In genomic region chr3:189573004-189573403, GRCh38 we compare ENCODE assay signal across 13 cellular contexts. TPM values are rescaled to one million over a fixed set of nuclear protein-coding genes. Genes with fewer than 3 reads are reported as not detected.
A peak's percentile ranks its signal among the peaks of the same experiment; 100 is the strongest.
DNase-seq lines count a peak whose midpoint lies in the region; ATAC-seq and TF ChIP-seq lines count a peak whose summit lies in the region.
"Had no signal": no experiment of that assay in that cellular context is flagged by ENCODE, and none has a peak within 500 bp of the region (broad histone marks: within the 10 kb centered on the region; RNA-seq: fewer than 3 reads in every experiment).

No MANE protein-coding gene starts in this region.

- H3K4me2 ChIP-seq in smooth muscle cell: peak overlapping the region; percentile 48

- POLR2A ChIA-PET in activated CD4-positive, alpha-beta T cell treated with anti-CD3 and anti-CD28 coated beads for 36 hours (lab: Charles Lee): no interaction called here

- peak overlapping the region; percentile 56 for H3K9ac ChIP-seq in smooth muscle cell (ENCODE audit: low read depth)

- no peak overlapping the region for H3K4me3 ChIP-seq in smooth muscle cell

- H3K27ac ChIP-seq in smooth muscle cell (ENCODE audit: low read depth): peak overlapping the region; percentile 90
- H3K27ac ChIP-seq: 22Rv1, brain microvascular endothelial cell had no signal

- H3K9me3 Mint-ChIP-seq in activated CD4-positive, alpha-beta T cell treated with anti-CD3 and anti-CD28 coated beads for 36 hours (ENCODE audit: low read depth): no peaks in the 10 kb centered on the region

- H3K4me1 Mint-ChIP-seq in activated CD4-positive, alpha-beta T cell treated with anti-CD3 and anti-CD28 coated beads for 36 hours: peaks cover 43% of the 10 kb centered on the region

- H3K27me3 ChIP-seq in smooth muscle cell (ENCODE audit: low read depth): no peaks in the 10 kb centered on the region
- H3K27me3 ChIP-seq: brain microvascular endothelial cell had no signal

- no peaks in the 10 kb centered on the region for H3K4me1 ChIP-seq in smooth muscle cell (ENCODE audit: low read depth)

- H3K36me3 ChIP-seq in smooth muscle cell (ENCODE audit: low read depth): no peaks in the 10 kb centered on the region
- H3K36me3 ChIP-seq: brain microvascular endothelial cell had no signal

- intact Hi-C loops in activated CD4-positive, alpha-beta T cell treated with anti-CD3 and anti-CD28 coated beads for 36 hours (cut with DNase I, micrococcal nuclease): loop anchor here in 1 of 2 experiments (5.0 kb wide), 1 partner anchor 49 kb away; no protein-coding TSS in a partner anchor

- ATAC-seq in activated CD4-positive, alpha-beta T cell treated with anti-CD3 and anti-CD28 coated beads for 36 hours: no peak
- peak; percentile 53 for ATAC-seq in HG02610 (IDR thresholded peaks at IDR 0.05; ENCODE audit: unreplicated experiment)
- peak; percentile 48 for ATAC-seq in HG03575 (IDR thresholded peaks at IDR 0.05; ENCODE audit: extremely low read depth, insufficient number of reproducible peaks, low FRiP score, unreplicated experiment)

- H4K20me1 ChIP-seq in smooth muscle cell (ENCODE audit: low read depth): no peaks in the 10 kb centered on the region

- CTCF ChIA-PET in activated CD4-positive, alpha-beta T cell treated with anti-CD3 and anti-CD28 coated beads for 36 hours (lab: Charles Lee): interaction anchor here (1.4 kb wide), 1 partner anchor 19 kb away, joined by 3 read pairs; no protein-coding TSS in a partner anchor

- peak overlapping the region; percentile 32 for H3K27ac Mint-ChIP-seq in activated CD4-positive, alpha-beta T cell treated with anti-CD3 and anti-CD28 coated beads for 36 hours
- H3K27ac Mint-ChIP-seq: T-helper 2 cell treated with Interferon-gamma antibody and Interleukin-4, amounts not matched to agents 5 μg/mL and 100 μg/mL, for 36 hours had no signal

- H3K36me3 Mint-ChIP-seq in activated CD4-positive, alpha-beta T cell treated with anti-CD3 and anti-CD28 coated beads for 36 hours (ENCODE audit: low read depth): peaks cover 2% of the 10 kb centered on the region

- no peak overlapping the region for H3K4me3 Mint-ChIP-seq in activated CD4-positive, alpha-beta T cell treated with anti-CD3 and anti-CD28 coated beads for 36 hours
- H3K4me3 Mint-ChIP-seq: T-helper 2 cell treated with Interferon-gamma antibody and Interleukin-4, amounts not matched to agents 5 μg/mL and 100 μg/mL, for 36 hours had no signal

- DNase-seq in activated CD4-positive, alpha-beta T cell treated with anti-CD3 and anti-CD28 coated beads for 36 hours: no peak
- DNase-seq in activated CD4-positive, alpha-beta T cell treated with anti-CD3 and anti-CD28 coated beads, Interleukin-2, amount 50 U/mL, for 4 hours: no peak
- DNase-seq in smooth muscle cell (lab: John Stamatoyannopoulos, UW; ENCODE audit: unreplicated experiment): no peak
- DNase-seq in NCI-H146 treated with DMSO at 0.1 percent for 48 hours (lab: John Stamatoyannopoulos, UW; ENCODE audit: unreplicated experiment): no peak
- DNase-seq in activated CD8-positive, alpha-beta memory T cell treated with anti-CD3 and anti-CD28 coated beads, Interleukin-2, amount 50 U/mL, for 48 hours: no peak
- no peak for DNase-seq in NCI-H1092 treated with DMSO at 0.1 percent for 48 hours (lab: John Stamatoyannopoulos, UW)
- DNase-seq: brain microvascular endothelial cell; NCI-H1417 treated with DMSO at 0.1 percent for 48 hours; stimulated activated CD4-positive, alpha-beta T cell treated with anti-CD3 and anti-CD28 coated beads, Interleukin-2, amount 100 ng/mL, for 24 hours had no signal

- no peak overlapping the region for H2AFZ ChIP-seq in smooth muscle cell (ENCODE audit: low read depth)

- H3K9me3 ChIP-seq in smooth muscle cell (replicated peaks; ENCODE audit: low read depth): no peaks in the 10 kb centered on the region

- TF ChIP-seq CTCF in smooth muscle cell (IDR thresholded peaks at IDR 0.05; ENCODE audit: borderline replicate concordance, insufficient read depth, poor library complexity, severe bottlenecking): no peak

- H3K79me2 ChIP-seq in smooth muscle cell (ENCODE audit: low read depth): no peaks in the 10 kb centered on the region

- no peaks in the 10 kb centered on the region for H3K27me3 Mint-ChIP-seq in activated CD4-positive, alpha-beta T cell treated with anti-CD3 and anti-CD28 coated beads for 36 hours

- H3F3A ChIP-seq in smooth muscle cell (ENCODE audit: low read depth): no peaks in the 10 kb centered on the region

RNA-seq across cellular contexts. Expression of gene TP63, which starts 58.2 kb away (rescaled TPM):
- under 1 TPM; 0.33 to 0.46 TPM for total RNA-seq in activated CD4-positive, alpha-beta T cell treated with anti-CD3 and anti-CD28 coated beads for 36 hours
- 25.1 and 27.1 TPM in 2 replicates for total RNA-seq in smooth muscle cell
- 1.9 and 11.1 TPM in 2 replicates for polyA plus RNA-seq in smooth muscle cell

Comparison
In these comparisons a context has a peak if more than half of its experiments do, and no peak if none do; other contexts are left out.
1. RNA of gene TP63, which starts 58.2 kb away (total RNA-seq): 25.1 to 27.1 TPM in smooth muscle cell; 0.33 to 0.46 TPM in activated CD4-positive, alpha-beta T cell treated with anti-CD3 and anti-CD28 coated beads for 36 hours; every median in the first group is over 10 times any median in the second.